ENCODE assay signal across 8 cellular contexts in the genomic region with DNA sequence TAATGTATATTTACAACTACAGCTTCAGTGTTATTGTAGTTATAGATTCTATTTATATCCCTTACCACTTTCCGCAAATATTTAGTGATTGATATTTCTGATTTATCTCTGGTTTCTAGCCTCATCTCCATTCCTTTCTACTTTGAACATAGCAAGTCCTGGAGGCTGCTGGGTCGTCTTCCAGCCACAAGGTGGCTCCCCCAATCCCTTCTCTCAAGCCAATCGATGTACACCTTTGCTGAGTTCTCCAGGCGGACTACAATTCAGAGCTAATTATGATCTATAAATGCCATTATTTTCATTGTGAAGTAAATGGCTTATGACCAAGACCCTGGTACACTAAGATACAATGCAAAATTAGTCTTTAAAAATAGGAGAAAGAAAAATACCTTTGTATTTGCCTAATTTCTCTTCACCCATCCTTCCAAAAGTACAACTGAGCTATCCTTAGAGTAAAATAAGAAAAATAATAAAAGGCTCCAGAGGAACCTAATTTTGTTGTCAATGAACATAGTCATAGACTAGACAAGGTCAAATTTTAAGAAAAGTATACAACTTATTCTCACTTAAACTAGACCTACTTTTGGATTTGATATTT.
A peak's percentile ranks its signal among the peaks of the same experiment; 100 is the strongest.
DNase-seq lines count a peak whose midpoint lies in the region; ATAC-seq, FAIRE-seq and TF ChIP-seq lines count a peak whose summit lies in the region.

No MANE protein-coding gene starts in this region.

- H2AFZ ChIP-seq in astrocyte (ENCODE audit: low read depth, low read length) = no peak overlapping the region

- ATAC-seq in GM19351 (IDR thresholded peaks at IDR 0.05; ENCODE audit: unreplicated experiment) = no peak

- H3K9ac ChIP-seq in astrocyte (ENCODE audit: low read length) = no peak overlapping the region

- H3K4me1 ChIP-seq in astrocyte (ENCODE audit: insufficient read depth, low read length) = no peaks in the 10 kb centered on the region

- H3K4me3 Mint-ChIP-seq in astrocyte (ENCODE audit: unreplicated experiment) = no peak overlapping the region

- no peaks in the 10 kb centered on the region for H3K79me2 ChIP-seq in astrocyte (ENCODE audit: insufficient read depth, low read length)

- H3K4me2 ChIP-seq in astrocyte (ENCODE audit: low read length) = no peak overlapping the region

- no peak for FAIRE-seq in astrocyte (lab: Jason Lieb, UNC)

- no peaks in the 10 kb centered on the region for H3K9me3 ChIP-seq in astrocyte (ENCODE audit: insufficient read depth, low read depth, low read length)

- H3K36me3 ChIP-seq in astrocyte (ENCODE audit: insufficient read depth, low read length) = no peaks in the 10 kb centered on the region

- no peaks in the 10 kb centered on the region for H4K20me1 ChIP-seq in astrocyte (ENCODE audit: insufficient read depth, low read length)

- peaks cover 89% of the 10 kb centered on the region for H3K27me3 ChIP-seq in astrocyte (ENCODE audit: insufficient read depth, low read length)

- TF ChIP-seq CTCF in LNCAP (IDR thresholded peaks at IDR 0.05) (peak; percentile 89), astrocyte (IDR thresholded peaks at IDR 0.05; ENCODE audit: insufficient read depth, low read depth, low read length) (peak; percentile 92)

- H3K9me3 Mint-ChIP-seq in astrocyte (ENCODE audit: unreplicated experiment) = no peaks in the 10 kb centered on the region

- H3K4me1 Mint-ChIP-seq in astrocyte (ENCODE audit: low read depth, unreplicated experiment) = no peaks in the 10 kb centered on the region

- no peak overlapping the region for H3K27ac ChIP-seq in astrocyte (ENCODE audit: low read depth, low read length)

- H3K4me3 ChIP-seq in astrocyte (ENCODE audit: insufficient read depth, low read depth, low read length) = no peak overlapping the region

- no peaks in the 10 kb centered on the region for H3K36me3 Mint-ChIP-seq in astrocyte (ENCODE audit: low read depth, unreplicated experiment)

- peaks cover 49% of the 10 kb centered on the region for H3K27me3 Mint-ChIP-seq in astrocyte (ENCODE audit: low read depth, unreplicated experiment)

- no peak overlapping the region for H3K27ac Mint-ChIP-seq in astrocyte (ENCODE audit: unreplicated experiment)

- DNase-seq in ELF-1 (ENCODE audit: low read depth, low spot score) (peak; percentile 57), SK-N-DZ (ENCODE audit: low spot score) (peak; percentile 36), astrocyte (ENCODE audit: low read depth) (peak; percentile 44), iPS DF 4.7 (ENCODE audit: extremely low read depth, low spot score) (peak; percentile 25), GOT3 (lab: John Stamatoyannopoulos, UW) (no peak)
- DNase-seq in stimulated activated CD4-positive, alpha-beta T cell treated with anti-CD3 and anti-CD28 coated beads, Interleukin-15, amount 100 ng/mL, for 48 hours (ENCODE audit: low read depth in 2 of 2) = peak; percentile 13 to 15
